In the genomic region with DNA sequence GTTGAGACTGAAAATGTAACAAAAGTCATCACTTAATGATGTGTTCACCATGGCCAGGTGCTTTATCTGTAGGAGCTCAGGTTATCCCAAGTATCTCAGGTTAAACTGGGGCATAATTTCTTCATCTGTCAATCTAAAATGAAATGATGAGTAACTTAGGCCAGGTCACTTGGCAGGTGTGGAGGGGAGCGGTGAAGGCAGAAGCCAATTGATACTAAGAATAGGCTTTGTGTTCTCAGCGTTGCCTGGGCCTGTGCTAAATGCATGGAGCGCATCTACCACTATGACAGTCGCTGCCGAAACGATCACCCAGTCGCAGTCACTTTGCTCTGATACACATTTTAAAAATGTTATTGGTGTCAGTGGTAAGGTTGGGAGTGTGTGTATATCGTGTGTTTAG, we compare ENCODE assay signal across 6 cellular contexts.
"Had no signal": no experiment of that assay in that cellular context is flagged by ENCODE, and none has a peak within 500 bp of the region (broad histone marks: within the 10 kb centered on the region; RNA-seq: fewer than 3 reads in every experiment).

No MANE protein-coding gene starts in this region.

- DNase-seq: IMR-90, KBM-7, KG1 had no signal

- H3K27ac ChIP-seq: HL-60 had no signal

- ATAC-seq: HepG2, K562 had no signal

- H3K4me3 ChIP-seq: K562 had no signal
